ENCODE assay signal across 24 cellular contexts in the genomic region with DNA sequence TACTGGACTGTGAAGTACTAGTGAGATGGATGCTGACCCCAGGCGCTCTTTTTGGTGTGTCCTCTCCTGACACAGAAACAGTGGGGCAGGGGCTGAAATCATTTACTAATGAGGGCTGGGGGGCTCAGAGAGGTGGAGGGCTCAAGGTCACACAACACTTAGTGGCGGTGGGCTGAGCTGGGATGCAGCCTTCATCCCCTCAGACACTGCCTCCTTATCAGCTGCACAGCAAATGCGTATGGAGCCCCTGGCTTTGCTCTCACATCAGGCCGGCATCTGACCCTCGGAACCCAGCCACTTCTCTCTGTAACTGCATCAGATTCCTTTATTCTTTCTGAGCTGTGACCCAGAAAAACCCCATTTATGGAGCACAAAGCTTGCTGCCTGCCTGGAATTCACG.
"Had no signal": no experiment of that assay in that cellular context is flagged by ENCODE, and none has a peak within 500 bp of the region (broad histone marks: within the 10 kb centered on the region; RNA-seq: fewer than 3 reads in every experiment).

No MANE protein-coding gene starts in this region.

- H3K4me1 ChIP-seq: stomach, suprapubic skin, testis, thyroid gland, tibial artery, tibial nerve, transverse colon, upper lobe of left lung, upper lobe of right lung, uterus, vagina had no signal

- H3K27me3 ChIP-seq: testis, thyroid gland, tibial nerve, upper lobe of left lung, upper lobe of right lung, vagina had no signal

- H3K4me3 ChIP-seq: stomach, suprapubic skin, testis, thoracic aorta, thyroid gland, tibial artery, tibial nerve, transverse colon, upper lobe of left lung, upper lobe of right lung, uterus, vagina had no signal

- H3K36me3 ChIP-seq: stomach, suprapubic skin, thoracic aorta, thyroid gland, tibial artery, tibial nerve, transverse colon, upper lobe of left lung, upper lobe of right lung, uterus, vagina had no signal

- DNase-seq: stimulated activated CD4-positive, alpha-beta T cell treated with anti-CD3 and anti-CD28 coated beads, Interleukin-2, amount 100 ng/mL, for 48 hours; stimulated activated CD4-positive, alpha-beta T cell treated with anti-CD3 and anti-CD28 coated beads, Interleukin-4, amount 100 ng/mL, for 1 hour; stimulated activated CD4-positive, alpha-beta T cell treated with anti-CD3 and anti-CD28 coated beads, Interleukin-4, amount 100 ng/mL, for 24 hours; stimulated activated CD4-positive, alpha-beta T cell treated with anti-CD3 and anti-CD28 coated beads, Interleukin-4, amount 100 ng/mL, for 4 hours; stimulated activated CD8-positive, alpha-beta memory T cell treated with anti-CD3 and anti-CD28 coated beads, Interleukin-4, amount 100 ng/mL, for 48 hours; stimulated activated naive B cell treated with anti-CD40 and anti-IgM and Interleukin-4, amounts not matched to agents 10 μg/mL and 1 μg/mL and 100 μg/mL, for 72 hours; stimulated activated naive CD4-positive, alpha-beta T cell; stimulated activated naive CD4-positive, alpha-beta T cell treated with Interleukin-2 at 50 U/mL for 16 hours; stimulated activated naive CD8-positive, alpha-beta T cell treated with anti-CD3 and anti-CD28 coated beads, Interleukin-15, amount 100 ng/mL, for 72 hours; stimulated activated naive CD8-positive, alpha-beta T cell treated with anti-CD3 and anti-CD28 coated beads, Interleukin-15, Interleukin-2, amounts not matched to agents 100 U/mL and 50 U/mL, for 24 hours; stomach; substantia nigra; testis; thyroid gland; tibial artery; transverse colon; trophoblast cell; upper lobe of left lung; upper lobe of right lung; uterus had no signal

- H3K9me3 ChIP-seq: testis, thoracic aorta, thyroid gland, upper lobe of right lung, uterus, vagina had no signal

- H3K27ac ChIP-seq: stomach, suprapubic skin, testis, thoracic aorta, thyroid gland, tibial artery, tibial nerve, transverse colon, upper lobe of left lung, upper lobe of right lung, uterus, vagina had no signal
